Comparison of ENCODE assay signal across 21 cellular contexts in the genomic region with DNA sequence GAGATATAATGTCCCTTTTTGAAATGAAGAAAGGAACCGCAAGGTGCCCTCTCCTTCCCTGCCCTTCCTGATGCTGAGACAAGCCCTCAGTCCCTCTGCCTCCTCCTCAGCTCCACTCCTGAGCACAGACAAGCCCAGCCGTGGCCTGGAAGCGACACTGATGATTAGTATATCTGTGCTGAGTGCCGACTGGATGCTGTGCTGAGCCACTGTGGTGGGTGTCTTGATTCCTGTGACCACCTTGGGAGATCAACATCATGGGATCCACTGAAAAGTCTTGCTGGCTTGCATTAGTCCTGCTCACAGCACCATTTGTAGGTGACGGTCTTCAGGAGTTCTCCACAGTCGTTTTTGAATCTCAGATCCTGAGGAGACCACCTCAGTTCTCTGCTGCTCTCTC. TPM values are rescaled to one million over a fixed set of nuclear protein-coding genes. Genes with fewer than 3 reads are reported as not detected.
DNase-seq lines count a peak whose midpoint lies in the region; ATAC-seq and TF ChIP-seq lines count a peak whose summit lies in the region.
"Had no signal": no experiment of that assay in that cellular context is flagged by ENCODE, and none has a peak within 500 bp of the region (broad histone marks: within the 10 kb centered on the region; RNA-seq: fewer than 3 reads in every experiment).

No MANE protein-coding gene starts in this region.

- peak overlapping the region; percentile 43 for H3K27ac Mint-ChIP-seq in dendritic cell treated with granulocyte-macrophage colony-stimulating factor and Interleukin-4, amounts not matched to agents 40 ng/mL and 50 ng/mL, for 4 days
- H3K27ac Mint-ChIP-seq: CD4-positive, CD25-positive, alpha-beta regulatory T cell; CD8-positive, alpha-beta memory T cell had no signal

- TF ChIP-seq CTCF in right atrium auricular region (IDR thresholded peaks at IDR 0.05) (no peak), heart right ventricle (IDR thresholded peaks at IDR 0.05) (no peak), sigmoid colon (IDR thresholded peaks at IDR 0.05) (no peak)

- H3K27me3 ChIP-seq in right atrium auricular region (no peaks in the 10 kb centered on the region), heart right ventricle (no peaks in the 10 kb centered on the region), sigmoid colon (no peaks in the 10 kb centered on the region)
- H3K27me3 ChIP-seq: BE2C, BLaER1 had no signal

- H3K4me3 ChIP-seq in right atrium auricular region (no peak overlapping the region), heart right ventricle (no peak overlapping the region), sigmoid colon (no peak overlapping the region)
- H3K4me3 ChIP-seq: BLaER1, GM12878 had no signal

- H3K4me1 Mint-ChIP-seq in dendritic cell treated with granulocyte-macrophage colony-stimulating factor and Interleukin-4, amounts not matched to agents 40 ng/mL and 50 ng/mL, for 4 days (ENCODE audit: low read depth), result peaks cover 53% of the 10 kb centered on the region

- peaks cover 36% of the 10 kb centered on the region for H3K9me3 Mint-ChIP-seq in dendritic cell treated with granulocyte-macrophage colony-stimulating factor and Interleukin-4, amounts not matched to agents 40 ng/mL and 50 ng/mL, for 4 days

- WGBS in heart right ventricle, 2 donors, result 88 to 91% methylated on average over 6 of the region's 6 CpGs
- 89 to 94% methylated on average over 6 of the region's 6 CpGs for WGBS in sigmoid colon, 2 donors

- H3K9me3 ChIP-seq in right atrium auricular region (no peaks in the 10 kb centered on the region), heart right ventricle (peaks cover 0 to 25% (median 0%) of the 10 kb centered on the region in 11 donors), sigmoid colon (peaks cover 0 to 3% (median 0%) of the 10 kb centered on the region in 4 donors)
- H3K9me3 ChIP-seq: BE2C had no signal

- intact Hi-C loops in heart right ventricle (cut with DNase I), result no loop called here
- intact Hi-C loops in dendritic cell treated with granulocyte-macrophage colony-stimulating factor and Interleukin-4, amounts not matched to agents 40 ng/mL and 50 ng/mL, for 4 days (cut with micrococcal nuclease), result no loop called here
- intact Hi-C loops in sigmoid colon (cut with DNase I), result no loop called here

- H3K36me3 Mint-ChIP-seq in dendritic cell treated with granulocyte-macrophage colony-stimulating factor and Interleukin-4, amounts not matched to agents 40 ng/mL and 50 ng/mL, for 4 days (ENCODE audit: low read depth), result peaks cover 37% of the 10 kb centered on the region

- H3K27me3 Mint-ChIP-seq in dendritic cell treated with granulocyte-macrophage colony-stimulating factor and Interleukin-4, amounts not matched to agents 40 ng/mL and 50 ng/mL, for 4 days, result no peaks in the 10 kb centered on the region
- H3K27me3 Mint-ChIP-seq: CD4-positive, alpha-beta memory T cell; CD4-positive, CD25-positive, alpha-beta regulatory T cell had no signal

- no peaks in the 10 kb centered on the region for H3K36me3 ChIP-seq in right atrium auricular region
- H3K36me3 ChIP-seq in heart right ventricle, result no peaks in the 10 kb centered on the region
- no peaks in the 10 kb centered on the region for H3K36me3 ChIP-seq in sigmoid colon
- H3K36me3 ChIP-seq: BE2C had no signal

- CTCF ChIA-PET in HEK293T (lab: Yijun Ruan, JAX), result no interaction called here

- ATAC-seq in heart right ventricle, result no peak
- ATAC-seq: GM12878 had no signal

- H3K27ac ChIP-seq in right atrium auricular region, result no peak overlapping the region
- H3K27ac ChIP-seq in heart right ventricle, result no peak overlapping the region
- no peak overlapping the region for H3K27ac ChIP-seq in sigmoid colon
- H3K27ac ChIP-seq: BLaER1 had no signal

- no peak for TF ChIP-seq EP300 in sigmoid colon (IDR thresholded peaks at IDR 0.05)

- no peak for TF ChIP-seq POLR2A in sigmoid colon (IDR thresholded peaks at IDR 0.05)

- POLR2A ChIA-PET in HEK293T (lab: Yijun Ruan, JAX), result no interaction called here

- H3K4me3 Mint-ChIP-seq in dendritic cell treated with granulocyte-macrophage colony-stimulating factor and Interleukin-4, amounts not matched to agents 40 ng/mL and 50 ng/mL, for 4 days, result no peak overlapping the region
- H3K4me3 Mint-ChIP-seq: CD14-positive monocyte; CD4-positive, alpha-beta memory T cell; CD4-positive, CD25-positive, alpha-beta regulatory T cell; CD8-positive, alpha-beta memory T cell had no signal

- DNase-seq in right atrium auricular region (ENCODE audit: low spot score), result peak; percentile 54
- no peak for DNase-seq in heart right ventricle
- peak; percentile 40 for DNase-seq in sigmoid colon
- no peak for DNase-seq in G401 (ENCODE audit: low spot score)
- DNase-seq in kidney glomerular epithelial cell (lab: John Stamatoyannopoulos, UW), result no peak
- no peak for DNase-seq in HEK293T (ENCODE audit: extremely low spot score)
- DNase-seq: 8988T; ACHN; BE2C; C1 segment of cervical spinal cord; CD4-positive, alpha-beta memory T cell; CD4-positive, CD25-positive, alpha-beta regulatory T cell; CD8-positive, alpha-beta memory T cell; COR-L47; DMS79 treated with DMSO at 0.1 percent for 48 hours; GDM1 had no signal

- H3K4me1 ChIP-seq in right atrium auricular region (peaks cover 0 to 19% of the 10 kb centered on the region in 2 donors), heart right ventricle (peaks cover 0 to 36% (median 27%) of the 10 kb centered on the region in 9 donors), sigmoid colon (peaks cover 0 to 11% (median 9%) of the 10 kb centered on the region in 4 donors)
- H3K4me1 ChIP-seq: BE2C had no signal

- in situ Hi-C loops in G401 (cut with HindIII; ENCODE audit: low sequenced_read_pairs), result no loop called here

TF ChIP-seq in HEK293T, 16 proteins besides CTCF, POLR2A, EP300 and RAD21:
- no peak for TF ChIP-seq SUZ12 (IDR thresholded peaks at IDR 0.05)

RNA-seq across cellular contexts. Expression of gene HGFAC, which starts 59.5 kb away (rescaled TPM):
- total RNA-seq in right atrium auricular region, result not detected
- under 1 TPM in 6 of 10 donors, not detected in 4; 0.15 to 0.59 (median 0.36) TPM for total RNA-seq in heart right ventricle
- polyA plus RNA-seq in heart right ventricle, result 1 to 10 TPM; 1.0 to 1.1 TPM
- under 1 TPM; 0.33 to 0.55 (median 0.38) TPM for total RNA-seq in sigmoid colon
- polyA plus RNA-seq in sigmoid colon, result under 1 TPM in 1 of 3 donors, not detected in 2; 0.22 TPM
- total RNA-seq in G401 (2014; rRNA removed; shearing (Covaris generic)), result not detected in 2 replicates
- total RNA-seq: CD4-positive, CD25-positive, alpha-beta regulatory T cell; CD8-positive, alpha-beta memory T cell had no signal
- polyA plus RNA-seq: AG04450; CD14-positive monocyte; CD4-positive, alpha-beta memory T cell; CD8-positive, alpha-beta memory T cell; GM12878 had no signal

Comparison
In these comparisons a context has a peak if more than half of its experiments do, and no peak if none do; other contexts are left out.
1. DNase-seq: peak in right atrium auricular region (single experiment) and sigmoid colon (single experiment); none in heart right ventricle (0 of 2), G401 (single experiment), kidney glomerular epithelial cell (single experiment) and HEK293T (single experiment).